3 cellular contexts compared by ENCODE assay signal in genomic region chr7:126227055-126227454, GRCh38.
"Had no signal": no experiment of that assay in that cellular context is flagged by ENCODE, and none has a peak within 500 bp of the region (broad histone marks: within the 10 kb centered on the region; RNA-seq: fewer than 3 reads in every experiment).

No MANE protein-coding gene starts in this region.

- H3K4me3 ChIP-seq: GM12878 had no signal

- DNase-seq: GDM1, GF-D8 had no signal

- ATAC-seq: GM12878 had no signal
